ENCODE assay signal across 12 cellular contexts in genomic region chr1:209723761-209724693, GRCh38. TPM values are rescaled to one million over a fixed set of nuclear protein-coding genes. Genes with fewer than 3 reads are reported as not detected.
A peak's percentile ranks its signal among the peaks of the same experiment; 100 is the strongest.
DNase-seq lines count a peak whose midpoint lies in the region; ATAC-seq lines count a peak whose summit lies in the region.
"Had no signal": no experiment of that assay in that cellular context is flagged by ENCODE, and none has a peak within 500 bp of the region (broad histone marks: within the 10 kb centered on the region; RNA-seq: fewer than 3 reads in every experiment).

No MANE protein-coding gene starts in this region.

- no peaks in the 10 kb centered on the region for H3K27me3 ChIP-seq in HAP-1 (ENCODE audit: low read depth)
- H3K27me3 ChIP-seq: ascending aorta, BLaER1 had no signal

- no peak overlapping the region for H3K27ac Mint-ChIP-seq in effector memory CD8-positive, alpha-beta T cell

- H3K36me3 Mint-ChIP-seq in effector memory CD8-positive, alpha-beta T cell (ENCODE audit: insufficient read depth) = peaks cover 5% of the 10 kb centered on the region

- H3K27me3 Mint-ChIP-seq in effector memory CD8-positive, alpha-beta T cell = no peaks in the 10 kb centered on the region

- H3K4me1 Mint-ChIP-seq in effector memory CD8-positive, alpha-beta T cell (ENCODE audit: low read depth in 2 of 2) = peaks cover 2 to 3% of the 10 kb centered on the region in 2 donors

- no peaks in the 10 kb centered on the region for H3K4me1 ChIP-seq in HAP-1
- H3K4me1 ChIP-seq: ascending aorta, BLaER1 had no signal

- no peaks in the 10 kb centered on the region for H3K36me3 ChIP-seq in HAP-1 (replicated peaks)
- H3K36me3 ChIP-seq: ascending aorta, BLaER1 had no signal

- H3K4me3 ChIP-seq in HAP-1 = no peak overlapping the region
- H3K4me3 ChIP-seq: ascending aorta, BLaER1 had no signal

- in situ Hi-C loops in HAP-1 (cut with MboI; ENCODE audit: low sequenced_read_pairs) = no loop called here

- peak; percentile 43 for DNase-seq in EH (ENCODE audit: low read depth)
- peak; percentile 14 for DNase-seq in activated CD8-positive, alpha-beta memory T cell treated with anti-CD3 and anti-CD28 coated beads, Interleukin-2, amount 50 U/mL, for 4 hours
- no peak for DNase-seq in sciatic nerve (ENCODE audit: low spot score)
- no peak for DNase-seq in effector memory CD8-positive, alpha-beta T cell
- no peak for DNase-seq in HAP-1 (ENCODE audit: low spot score in 2 of 2)
- DNase-seq in A172 (ENCODE audit: low spot score) = no peak
- DNase-seq: NK-92 treated with Interleukin-12 subunit alpha and Interleukin-12 subunit beta, amount 100 ng/mL, for 24 hours; T-helper 9 cell had no signal

- peak; percentile 76 for ATAC-seq in HG02610 (IDR thresholded peaks at IDR 0.05; ENCODE audit: unreplicated experiment)
- peak; percentile 57 for ATAC-seq in sciatic nerve
- no peak for ATAC-seq in effector memory CD8-positive, alpha-beta T cell (replicated peaks)
- no peak for ATAC-seq in GM18517 (IDR thresholded peaks at IDR 0.05; ENCODE audit: unreplicated experiment)

- intact Hi-C loops in sciatic nerve (cut with DNase I) = no loop called here

- H3K9me3 Mint-ChIP-seq in effector memory CD8-positive, alpha-beta T cell = no peaks in the 10 kb centered on the region

- H3K9me3 ChIP-seq in HAP-1 = no peaks in the 10 kb centered on the region
- H3K9me3 ChIP-seq: ascending aorta, BLaER1 had no signal

- H3K4me3 Mint-ChIP-seq in effector memory CD8-positive, alpha-beta T cell = no peak overlapping the region

RNA-seq across cellular contexts. Expression of gene HSD11B1, which starts 19.4 kb away (rescaled TPM):
- total RNA-seq in sciatic nerve = 6.0 TPM
- total RNA-seq in A172 (2014; rRNA removed; shearing (Covaris generic)) = 0.69 and 1.5 TPM in 2 replicates

RNA-seq across cellular contexts. Expression of gene TRAF3IP3, which starts 31.8 kb away (rescaled TPM):
- 8.3 TPM for total RNA-seq in sciatic nerve
- not detected in 2 replicates for total RNA-seq in A172 (2014; rRNA removed; shearing (Covaris generic))
- total RNA-seq: ascending aorta had no signal

RNA-seq across cellular contexts. Expression of gene G0S2, which starts 48.8 kb away (rescaled TPM):
- total RNA-seq in sciatic nerve = 93.0 TPM
- not detected in 2 replicates for total RNA-seq in A172 (2014; rRNA removed; shearing (Covaris generic))

Comparison
In these comparisons a context has a peak if more than half of its experiments do, and no peak if none do; other contexts are left out.
1. DNase-seq: peak in EH (single experiment) and activated CD8-positive, alpha-beta memory T cell treated with anti-CD3 and anti-CD28 coated beads, Interleukin-2, amount 50 U/mL, for 4 hours (single experiment); none in sciatic nerve (single experiment), effector memory CD8-positive, alpha-beta T cell (0 of 3), HAP-1 (0 of 2) and A172 (single experiment).
2. ATAC-seq: peak in HG02610 (single experiment) and sciatic nerve (single experiment); none in effector memory CD8-positive, alpha-beta T cell (single experiment) and GM18517 (single experiment).
3. RNA of gene G0S2, which starts 48.8 kb away (total RNA-seq): 93.0 TPM in sciatic nerve (single experiment); not detected in A172; every median in the first group is over 10 times any median in the second.